12 cellular contexts compared by ENCODE assay signal in the genomic region with DNA sequence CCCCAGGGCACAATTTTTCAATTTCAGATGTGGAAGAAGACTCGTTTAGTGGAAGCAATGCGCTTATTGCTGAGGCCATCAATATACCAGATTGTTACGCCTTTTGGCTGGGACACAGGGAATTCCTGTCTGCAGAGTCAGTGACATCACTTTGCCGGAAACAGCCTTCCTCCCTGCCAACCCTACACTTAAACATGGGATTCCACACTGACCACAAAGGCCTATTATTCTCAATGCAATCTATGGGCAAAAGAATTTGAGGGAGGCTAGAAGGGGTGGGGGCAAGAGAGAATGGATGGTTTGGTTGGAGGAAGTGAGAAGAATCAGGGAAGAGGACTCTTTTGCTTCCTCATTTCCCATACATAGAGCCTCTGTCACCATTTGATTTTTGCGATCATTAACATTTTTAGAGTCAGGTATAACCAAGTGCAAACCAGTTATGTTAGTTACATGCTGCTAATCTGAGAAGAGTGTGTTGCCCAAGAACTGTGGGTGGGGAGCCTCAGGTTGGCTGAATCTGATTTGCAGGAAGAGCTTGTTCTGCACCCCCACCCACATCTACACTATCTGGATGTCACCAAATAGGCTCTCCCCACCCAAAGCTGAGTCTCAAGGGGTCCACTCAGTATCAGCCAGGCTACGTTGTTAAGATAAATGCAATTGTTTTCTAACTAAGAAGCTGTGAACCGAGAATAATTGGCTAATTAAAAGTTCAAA. TPM values are rescaled to one million over a fixed set of nuclear protein-coding genes. Genes with fewer than 3 reads are reported as not detected.
DNase-seq lines count a peak whose midpoint lies in the region; ATAC-seq, FAIRE-seq and TF ChIP-seq lines count a peak whose summit lies in the region.
"Had no signal": no experiment of that assay in that cellular context is flagged by ENCODE, and none has a peak within 500 bp of the region (broad histone marks: within the 10 kb centered on the region; RNA-seq: fewer than 3 reads in every experiment).

No MANE protein-coding gene starts in this region.

- ATAC-seq in lung (ENCODE audit: insufficient read depth, low FRiP score): peak; percentile 17
- no peak for ATAC-seq in GM19035 (IDR thresholded peaks at IDR 0.05; ENCODE audit: unreplicated experiment)
- ATAC-seq: stimulated activated naive CD8-positive, alpha-beta T cell treated with anti-CD3 and anti-CD28 coated beads, Interleukin-15, Interleukin-2, amounts not matched to agents 100 U/mL and 50 U/mL, for 24 hours had no signal

- peaks cover 12% of the 10 kb centered on the region for H3K36me3 Mint-ChIP-seq in endodermal cell (ENCODE audit: low read depth)

- H3K79me2 ChIP-seq in Karpas-422 (ENCODE audit: low read length): no peaks in the 10 kb centered on the region

- no peaks in the 10 kb centered on the region for H3K27me3 Mint-ChIP-seq in endodermal cell (ENCODE audit: insufficient read depth)

- H3K4me3 ChIP-seq in AG04449 (ENCODE audit: low read depth, low read length) (no peak overlapping the region), endodermal cell (ENCODE audit: low read length) (peak overlapping the region; percentile 10), lung (no peak overlapping the region), Karpas-422 (ENCODE audit: low read length) (no peak overlapping the region)

- no peaks in the 10 kb centered on the region for H3K9me2 ChIP-seq in Karpas-422 (replicated peaks; ENCODE audit: insufficient read depth, low read length)

- H3K36me3 ChIP-seq in endodermal cell (ENCODE audit: control insufficient read depth, insufficient read depth, low read length) (no peaks in the 10 kb centered on the region), lung (ENCODE audit: control insufficient read depth in 2 of 2, insufficient read depth in 2 of 2, low read length in 2 of 2) (no peaks in the 10 kb centered on the region), Karpas-422 (ENCODE audit: insufficient read depth, low read length) (no peaks in the 10 kb centered on the region)

- no peaks in the 10 kb centered on the region for H4K20me1 ChIP-seq in Karpas-422 (ENCODE audit: insufficient read depth, low read depth, low read length)

- peaks cover 25% of the 10 kb centered on the region for H3K4me1 Mint-ChIP-seq in endodermal cell
- H3K4me1 Mint-ChIP-seq: brain had no signal

- H2AFZ ChIP-seq in Karpas-422 (ENCODE audit: low read length): no peak overlapping the region

- POLR2A ChIA-PET in AG04449 (lab: Yijun Ruan, JAX): no interaction called here

- H3K4me3 Mint-ChIP-seq in endodermal cell: no peak overlapping the region
- H3K4me3 Mint-ChIP-seq: brain had no signal

- no peak for FAIRE-seq in HTR-8/SVneo (lab: Jason Lieb, UNC)
- FAIRE-seq: TTC549 had no signal

- TF ChIP-seq CTCF in AG04449 (IDR thresholded peaks at IDR 0.05; ENCODE audit: insufficient read depth, low read length, missing control alignments) (no peak), endodermal cell (conservative IDR thresholded peaks at IDR 0.05) (no peak), lung (IDR thresholded peaks at IDR 0.05; ENCODE audit: control extremely low read depth, extremely low read depth) (no peak)

- H3K9ac ChIP-seq in endodermal cell (ENCODE audit: extremely low read depth, low read length, poor library complexity, severe bottlenecking) (no peak overlapping the region), Karpas-422 (ENCODE audit: low read length) (no peak overlapping the region)

- peak; percentile 75 for DNase-seq in AG04449 (ENCODE audit: low read depth, low spot score)
- peak; percentile 43 for DNase-seq in HTR-8/SVneo (ENCODE audit: insufficient read length, low spot score)
- no peak for DNase-seq in endodermal cell
- DNase-seq in lung (ENCODE audit: low spot score): no peak
- no peak for DNase-seq in UCSD-AML1 (lab: John Stamatoyannopoulos, UW; ENCODE audit: unreplicated experiment)
- DNase-seq in stimulated activated CD4-positive, alpha-beta T cell treated with anti-CD3 and anti-CD28 coated beads, Interleukin-2, amount 100 ng/mL, for 24 hours: no peak
- DNase-seq in Karpas-422: no peak
- DNase-seq: stimulated activated naive CD8-positive, alpha-beta T cell treated with anti-CD3 and anti-CD28 coated beads, Interleukin-15, Interleukin-2, amounts not matched to agents 100 U/mL and 50 U/mL, for 24 hours had no signal

- no peak overlapping the region for H3K4me2 ChIP-seq in Karpas-422 (ENCODE audit: low read depth, low read length, poor library complexity, severe bottlenecking)

- H3K4me1 ChIP-seq in endodermal cell (ENCODE audit: control insufficient read depth, insufficient read depth, low read length) (peaks cover 13% of the 10 kb centered on the region), lung (ENCODE audit: control insufficient read depth in 2 of 2, insufficient read depth in 2 of 2, low read length in 2 of 2) (peaks cover 2 to 12% of the 10 kb centered on the region in 2 donors), Karpas-422 (ENCODE audit: low read length) (no peaks in the 10 kb centered on the region)

- WGBS in endodermal cell (ENCODE audit: insufficient coverage in 1 of 2, insufficient read length in 1 of 2), 2 experiments: 82 to 88% methylated on average over 4 to 7 of the region's 7 CpGs
- WGBS in lung, 2 donors: 52 to 73% methylated on average over 7 of the region's 7 CpGs

- H3K27ac Mint-ChIP-seq in endodermal cell: no peak overlapping the region

- no peak overlapping the region for H3K27ac ChIP-seq in endodermal cell (ENCODE audit: low read depth, low read length)
- peak overlapping the region in 1 of 2 donors; percentile 34 for H3K27ac ChIP-seq in lung (ENCODE audit: low read depth in 1 of 2, low read length in 1 of 2)
- H3K27ac ChIP-seq in Karpas-422 (ENCODE audit: low read length): no peak overlapping the region
- H3K27ac ChIP-seq: C4-2B had no signal

- H3K9me3 ChIP-seq in endodermal cell (ENCODE audit: control insufficient read depth, low read length) (peaks cover 73% of the 10 kb centered on the region), lung (ENCODE audit: control insufficient read depth in 2 of 2, insufficient read depth in 1 of 2, low read length in 1 of 2) (peaks cover 0 to 8% of the 10 kb centered on the region in 2 donors), Karpas-422 (ENCODE audit: low read length) (no peaks in the 10 kb centered on the region)

- peaks cover 46% of the 10 kb centered on the region for H3K9me3 Mint-ChIP-seq in endodermal cell

- H3K27me3 ChIP-seq in endodermal cell (ENCODE audit: control insufficient read depth, insufficient read depth, low read length, poor library complexity, severe bottlenecking): no peaks in the 10 kb centered on the region
- no peaks in the 10 kb centered on the region for H3K27me3 ChIP-seq in lung (ENCODE audit: control insufficient read depth, insufficient read depth)
- H3K27me3 ChIP-seq in Karpas-422 (ENCODE audit: low read length): no peaks in the 10 kb centered on the region

- CTCF ChIA-PET in AG04449 (lab: Yijun Ruan, JAX): interaction anchor here (0.6 to 1.7 kb wide), 3 partner anchors 28 to 1089 kb away, joined by 3 to 6 read pairs (median 5); a partner anchor contains a TSS

RNA-seq across cellular contexts. Expression of a gene that starts 58.2 kb away (rescaled TPM):
- 1 to 10 TPM; 3.9 TPM for total RNA-seq in endodermal cell
- polyA plus RNA-seq in endodermal cell (2013, experiment 1 of 2): 0.89 TPM
- 1.0 TPM for polyA plus RNA-seq in endodermal cell (2013, experiment 2 of 2)
- total RNA-seq in lung: 10 to 100 TPM; 20.9 to 46.6 TPM
- 10 to 100 TPM in 1 of 2 donors, 1 to 10 TPM in 1; 5.5 to 15.6 TPM for polyA plus RNA-seq in lung
- total RNA-seq in Karpas-422 (2014; rRNA removed; shearing (Covaris generic); ENCODE audit: low replicate concordance): 0.11 and 0.32 TPM in 2 replicates

Comparison
In these comparisons a context has a peak if more than half of its experiments do, and no peak if none do; other contexts are left out.
1. DNase-seq: peak in AG04449 (single experiment) and HTR-8/SVneo (single experiment); none in endodermal cell (single experiment), lung (single experiment), UCSD-AML1 (single experiment), stimulated activated CD4-positive, alpha-beta T cell treated with anti-CD3 and anti-CD28 coated beads, Interleukin-2, amount 100 ng/mL, for 24 hours (0 of 2) and Karpas-422 (single experiment).
2. RNA of a gene that starts 58.2 kb away (total RNA-seq): 20.9 to 46.6 TPM in lung; 3.9 TPM in endodermal cell and 0.11 to 0.32 TPM in Karpas-422; every median in the first group is over 4 times any median in the second.